8 cellular contexts compared by ENCODE assay signal in the genomic region with DNA sequence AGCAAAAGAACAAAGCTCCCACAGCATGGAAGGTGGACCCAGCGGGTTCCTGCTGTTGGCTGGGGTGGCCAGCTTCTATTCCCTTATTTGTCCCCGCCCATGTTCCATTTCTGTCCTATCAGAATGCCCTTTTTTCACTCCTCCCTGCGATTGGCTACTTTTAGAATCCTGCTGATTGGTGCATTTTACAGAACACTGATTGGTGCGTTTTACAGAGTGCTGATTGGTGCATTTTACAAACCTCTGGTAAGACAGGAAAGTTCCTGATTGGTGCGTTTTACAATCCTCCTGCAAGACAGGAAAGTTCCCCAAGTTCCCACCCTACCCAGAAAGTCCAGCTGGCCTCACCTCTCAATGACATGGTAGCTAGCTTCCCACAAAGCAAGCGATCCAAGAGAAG.
"Had no signal": no experiment of that assay in that cellular context is flagged by ENCODE, and none has a peak within 500 bp of the region (broad histone marks: within the 10 kb centered on the region; RNA-seq: fewer than 3 reads in every experiment).

No MANE protein-coding gene starts in this region.

- H3K4me3 ChIP-seq: GM23248, HAP-1 had no signal

- H3K36me3 ChIP-seq: HAP-1 had no signal

- H3K9me3 ChIP-seq: HAP-1 had no signal

- H3K4me3 Mint-ChIP-seq: HFFc6 had no signal

- DNase-seq: GM23248, GOT3, H7, HFFc6, IMR-90 had no signal

- ATAC-seq: HCT116 had no signal

- H3K27ac ChIP-seq: GM23248, HL-60 had no signal

- H3K4me1 ChIP-seq: HAP-1 had no signal

- H3K27ac Mint-ChIP-seq: HFFc6 had no signal
